ENCODE assay signal across 13 cellular contexts in genomic region chr19:43789029-43789428, GRCh38. TPM values are rescaled to one million over a fixed set of nuclear protein-coding genes. Genes with fewer than 3 reads are reported as not detected.
DNase-seq lines count a peak whose midpoint lies in the region; ATAC-seq and TF ChIP-seq lines count a peak whose summit lies in the region.
"Had no signal": no experiment of that assay in that cellular context is flagged by ENCODE, and none has a peak within 500 bp of the region (broad histone marks: within the 10 kb centered on the region; RNA-seq: fewer than 3 reads in every experiment).

No MANE protein-coding gene starts in this region.

- H3K36me3 ChIP-seq in HAP-1 (replicated peaks) (no peaks in the 10 kb centered on the region), colonic mucosa (no peaks in the 10 kb centered on the region)
- H3K36me3 ChIP-seq: SJCRH30 had no signal

- H3K27ac ChIP-seq in colonic mucosa: no peak overlapping the region
- H3K27ac ChIP-seq: SJCRH30 had no signal

- H3K4me1 ChIP-seq in HAP-1 (no peaks in the 10 kb centered on the region), colonic mucosa (peaks cover 5% of the 10 kb centered on the region)

- H3K9me3 ChIP-seq in HAP-1 (no peaks in the 10 kb centered on the region), colonic mucosa (no peaks in the 10 kb centered on the region)
- H3K9me3 ChIP-seq: SJCRH30 had no signal

- H3K27me3 ChIP-seq in HAP-1 (ENCODE audit: low read depth): peaks cover 6% of the 10 kb centered on the region; the same call in 1 of the 2 replicates
- no peaks in the 10 kb centered on the region for H3K27me3 ChIP-seq in colonic mucosa
- H3K27me3 ChIP-seq: SJCRH30 had no signal

- ATAC-seq in SK-N-SH treated with all-trans-retinoic acid at 6 μM for 48 hours: no peak
- ATAC-seq: left ventricle myocardium superior had no signal

- in situ Hi-C loops in HAP-1 (cut with MboI; ENCODE audit: low sequenced_read_pairs): no loop called here

- H3K9ac ChIP-seq in colonic mucosa (ENCODE audit: low read depth in 2 of 2, low read length in 2 of 2): no peak overlapping the region

- H3K4me3 ChIP-seq in AG10803 (ENCODE audit: low read length) (no peak overlapping the region), HAP-1 (no peak overlapping the region), colonic mucosa (no peak overlapping the region)
- H3K4me3 ChIP-seq: SJCRH30 had no signal

- TF ChIP-seq CTCF in AG10803 (conservative IDR thresholded peaks at IDR 0.05; ENCODE audit: low read length) (no peak), colonic mucosa (IDR thresholded peaks at IDR 0.05) (no peak)

- DNase-seq in AG10803 (ENCODE audit: low read depth) (peak; percentile 40), HAP-1 (ENCODE audit: low spot score in 2 of 2) (peak; percentile 9 to 46), fibroblast of peridontal ligament (ENCODE audit: extremely low read depth) (peak; percentile 69), C1 segment of cervical spinal cord (lab: John Stamatoyannopoulos, UW) (no peak), hippocampal formation (lab: John Stamatoyannopoulos, UW) (no peak), NCI-H1092 (lab: John Stamatoyannopoulos, UW) (no peak), colonic mucosa (no peak)
- DNase-seq: anterior cingulate cortex; CD4-positive, CD25-positive, alpha-beta regulatory T cell; left ventricle myocardium superior; stimulated activated CD4-positive, alpha-beta T cell treated with anti-CD3 and anti-CD28 coated beads, Interleukin-4, amount 100 ng/mL, for 1 hour had no signal

- intact Hi-C loops in colonic mucosa (cut with DNase I): no loop called here

TF ChIP-seq in SK-N-SH treated with all-trans-retinoic acid at 6 μM for 48 hours, 23 proteins besides CTCF, POLR2A, EP300 and RAD21:
- TF ChIP-seq ZNF70 (CRISPR knock-in tag; IDR thresholded peaks at IDR 0.05) (no peak), ZFP3 (CRISPR knock-in tag; IDR thresholded peaks at IDR 0.05) (0 out of 2 replicates have a peak, but pooled peaks have one; percentile 45), ISL1 (CRISPR knock-in tag; IDR thresholded peaks at IDR 0.05) (0 out of 2 replicates have a peak, but pooled peaks have one; percentile 17), BACH2 (CRISPR knock-in tag; IDR thresholded peaks at IDR 0.05; ENCODE audit: borderline replicate concordance) (no peak), TCF4 (CRISPR knock-in tag; IDR thresholded peaks at IDR 0.05; ENCODE audit: borderline replicate concordance) (no peak), SNAI2 (CRISPR knock-in tag; IDR thresholded peaks at IDR 0.05) (peak; percentile 83; the same call in 1 of the 2 replicates), TSHZ2 (CRISPR knock-in tag; IDR thresholded peaks at IDR 0.05) (no peak), RARB (CRISPR knock-in tag; IDR thresholded peaks at IDR 0.05) (no peak), OSR1 (CRISPR knock-in tag; IDR thresholded peaks at IDR 0.05) (no peak), ARNTL (CRISPR knock-in tag; IDR thresholded peaks at IDR 0.05; ENCODE audit: borderline replicate concordance, low read depth) (no peak), PPARA (CRISPR knock-in tag; IDR thresholded peaks at IDR 0.05; ENCODE audit: borderline replicate concordance) (no peak), ZNF8 (CRISPR knock-in tag; IDR thresholded peaks at IDR 0.05) (no peak), ESRRG (CRISPR knock-in tag; IDR thresholded peaks at IDR 0.05) (no peak), TOX (CRISPR knock-in tag; IDR thresholded peaks at IDR 0.05; ENCODE audit: borderline replicate concordance) (no peak; the same call in 1 of the 2 replicates), CSDC2 (CRISPR knock-in tag; IDR thresholded peaks at IDR 0.05) (peak; percentile 83; the same call in 1 of the 2 replicates), ZNF565 (CRISPR knock-in tag; conservative IDR thresholded peaks at IDR 0.05; ENCODE audit: low read depth) (no peak), CREB5 (CRISPR knock-in tag; IDR thresholded peaks at IDR 0.05; ENCODE audit: low read depth) (no peak), ZFP30 (CRISPR knock-in tag; IDR thresholded peaks at IDR 0.05) (no peak), GLIS3 (CRISPR knock-in tag; IDR thresholded peaks at IDR 0.05) (no peak), PATZ1 (CRISPR knock-in tag; IDR thresholded peaks at IDR 0.05; ENCODE audit: borderline replicate concordance) (no peak), ZC3H10 (CRISPR knock-in tag; IDR thresholded peaks at IDR 0.05) (no peak)
- TF ChIP-seq, protein P1, sequence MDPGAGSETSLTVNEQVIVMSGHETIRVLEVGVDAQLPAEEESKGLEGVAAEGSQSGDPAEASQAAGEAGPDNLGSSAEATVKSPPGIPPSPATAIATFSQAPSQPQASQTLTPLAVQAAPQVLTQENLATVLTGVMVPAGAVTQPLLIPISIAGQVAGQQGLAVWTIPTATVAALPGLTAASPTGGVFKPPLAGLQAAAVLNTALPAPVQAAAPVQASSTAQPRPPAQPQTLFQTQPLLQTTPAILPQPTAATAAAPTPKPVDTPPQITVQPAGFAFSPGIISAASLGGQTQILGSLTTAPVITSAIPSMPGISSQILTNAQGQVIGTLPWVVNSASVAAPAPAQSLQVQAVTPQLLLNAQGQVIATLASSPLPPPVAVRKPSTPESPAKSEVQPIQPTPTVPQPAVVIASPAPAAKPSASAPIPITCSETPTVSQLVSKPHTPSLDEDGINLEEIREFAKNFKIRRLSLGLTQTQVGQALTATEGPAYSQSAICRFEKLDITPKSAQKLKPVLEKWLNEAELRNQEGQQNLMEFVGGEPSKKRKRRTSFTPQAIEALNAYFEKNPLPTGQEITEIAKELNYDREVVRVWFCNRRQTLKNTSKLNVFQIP (CRISPR knock-in tag; IDR thresholded peaks at IDR 0.05; ENCODE audit: borderline replicate concordance, low read depth): no peak
- TF ChIP-seq, protein P2, sequence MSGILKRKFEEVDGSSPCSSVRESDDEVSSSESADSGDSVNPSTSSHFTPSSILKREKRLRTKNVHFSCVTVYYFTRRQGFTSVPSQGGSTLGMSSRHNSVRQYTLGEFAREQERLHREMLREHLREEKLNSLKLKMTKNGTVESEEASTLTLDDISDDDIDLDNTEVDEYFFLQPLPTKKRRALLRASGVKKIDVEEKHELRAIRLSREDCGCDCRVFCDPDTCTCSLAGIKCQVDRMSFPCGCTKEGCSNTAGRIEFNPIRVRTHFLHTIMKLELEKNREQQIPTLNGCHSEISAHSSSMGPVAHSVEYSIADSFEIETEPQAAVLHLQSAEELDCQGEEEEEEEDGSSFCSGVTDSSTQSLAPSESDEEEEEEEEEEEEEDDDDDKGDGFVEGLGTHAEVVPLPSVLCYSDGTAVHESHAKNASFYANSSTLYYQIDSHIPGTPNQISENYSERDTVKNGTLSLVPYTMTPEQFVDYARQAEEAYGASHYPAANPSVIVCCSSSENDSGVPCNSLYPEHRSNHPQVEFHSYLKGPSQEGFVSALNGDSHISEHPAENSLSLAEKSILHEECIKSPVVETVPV (CRISPR knock-in tag; IDR thresholded peaks at IDR 0.05): no peak

RNA-seq across cellular contexts. Expression of gene KCNN4, which starts 8.3 kb away (rescaled TPM):
- total RNA-seq in colonic mucosa: 10 to 100 TPM; 25.4 to 60.9 TPM

RNA-seq across cellular contexts. Expression of gene LYPD5, which starts 13.2 kb away (rescaled TPM):
- total RNA-seq in colonic mucosa: 1 to 10 TPM; 3.3 to 3.9 TPM
- total RNA-seq: CD4-positive, CD25-positive, alpha-beta regulatory T cell had no signal

RNA-seq across cellular contexts. Expression of gene SMG9, which starts 34.3 kb away (rescaled TPM):
- 10 to 100 TPM; 30.1 to 66.6 TPM for total RNA-seq in colonic mucosa

RNA-seq across cellular contexts. Expression of gene ZNF283, which starts 38.1 kb away (rescaled TPM):
- total RNA-seq in colonic mucosa: 1 to 10 TPM; 6.5 to 7.3 TPM

Comparison
In these comparisons a context has a peak if more than half of its experiments do, and no peak if none do; other contexts are left out.
1. DNase-seq: peak in AG10803 (single experiment), HAP-1 (2 of 2) and fibroblast of peridontal ligament (single experiment); none in C1 segment of cervical spinal cord (0 of 14), hippocampal formation (0 of 2), NCI-H1092 (single experiment) and colonic mucosa (single experiment).